31 cellular contexts compared by ENCODE assay signal in the genomic region with DNA sequence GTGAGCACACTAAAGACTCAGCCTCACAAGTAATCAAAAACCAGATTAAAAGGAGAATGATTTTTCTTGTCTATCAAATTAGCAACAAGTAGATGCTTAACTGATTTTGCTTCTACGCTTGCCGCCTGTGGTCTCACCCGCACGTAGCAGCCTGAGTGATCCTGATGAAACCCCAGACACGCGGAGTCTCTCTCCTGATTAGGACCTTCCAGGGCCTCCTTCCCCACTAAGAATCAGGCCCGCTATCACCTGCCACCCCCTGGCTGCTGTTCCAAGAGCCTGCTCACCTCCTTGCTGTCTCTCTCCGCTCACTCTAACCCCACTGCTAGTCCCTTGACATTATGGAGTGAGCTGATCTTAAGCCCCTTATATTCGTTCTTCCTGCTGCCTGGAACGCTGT.
"Had no signal": no experiment of that assay in that cellular context is flagged by ENCODE, and none has a peak within 500 bp of the region (broad histone marks: within the 10 kb centered on the region; RNA-seq: fewer than 3 reads in every experiment).

No MANE protein-coding gene starts in this region.

- H3K4me3 Mint-ChIP-seq: activated CD4-positive, alpha-beta memory T cell treated with anti-CD3 and anti-CD28 coated beads for 36 hours; mesothelial cell of epicardium; naive B cell; nephron progenitor cell; stimulated activated memory B cell treated with anti-CD40 and anti-IgM and Interleukin-4, amounts not matched to agents 10 μg/mL and 1 μg/mL and 100 μg/mL, for 72 hours; stimulated activated naive CD8-positive, alpha-beta T cell treated with anti-CD3 and anti-CD28 coated beads, Interleukin-15, amount 100 ng/mL, for 72 hours had no signal

- H3K27ac Mint-ChIP-seq: activated CD4-positive, alpha-beta memory T cell treated with anti-CD3 and anti-CD28 coated beads for 36 hours; mesothelial cell of epicardium; naive B cell; nephron progenitor cell; stimulated activated memory B cell treated with anti-CD40 and anti-IgM and Interleukin-4, amounts not matched to agents 10 μg/mL and 1 μg/mL and 100 μg/mL, for 72 hours had no signal

- DNase-seq: activated CD4-positive, alpha-beta memory T cell treated with anti-CD3 and anti-CD28 coated beads for 36 hours; activated CD4-positive, alpha-beta T cell treated with anti-CD3 and anti-CD28 coated beads for 48 hours; activated CD8-positive, alpha-beta memory T cell treated with anti-CD3 and anti-CD28 coated beads, Interleukin-2, amount 50 U/mL, for 4 hours; activated gamma-delta T cell treated with Interleukin-2 at 50 U/mL for 16 hours; activated naive CD4-positive, alpha-beta T cell treated with anti-CD3 and anti-CD28 coated beads, Interleukin-2, amount 50 U/mL, for 16 hours; activated T-cell treated with anti-CD3 and anti-CD28 coated beads, Interleukin-2, amount 50 U/mL, for 1 hour; amniotic stem cell; brain microvascular endothelial cell; cortex of kidney; foreskin keratinocyte; heart right ventricle; mammary epithelial cell; naive B cell; nephron progenitor cell; nucleus accumbens; pancreas; sigmoid colon; small intestine; stimulated activated CD4-positive, alpha-beta T cell treated with anti-CD3 and anti-CD28 coated beads, Interleukin-4, amount 100 ng/mL, for 4 hours; stimulated activated CD8-positive, alpha-beta memory T cell treated with anti-CD3 and anti-CD28 coated beads, Interleukin-4, amount 100 ng/mL, for 48 hours; stimulated activated naive CD8-positive, alpha-beta T cell treated with anti-CD3 and anti-CD28 coated beads, Interleukin-15, amount 100 ng/mL, for 72 hours; substantia nigra; T-helper 1 cell; T-helper 9 cell; upper lobe of left lung had no signal

- H3K27me3 ChIP-seq: brain microvascular endothelial cell, esophagus muscularis mucosa, foreskin keratinocyte, heart right ventricle, pancreas, sigmoid colon, upper lobe of left lung had no signal

- H3K27ac ChIP-seq: brain microvascular endothelial cell, esophagus muscularis mucosa, foreskin keratinocyte, pancreas, prostate gland, sigmoid colon, VCaP had no signal

- H3K4me3 ChIP-seq: esophagus muscularis mucosa, heart right ventricle, pancreas, prostate gland, sigmoid colon, upper lobe of left lung had no signal

- H3K4me1 ChIP-seq: pancreas, prostate gland, sigmoid colon had no signal

- H3K36me3 ChIP-seq: brain microvascular endothelial cell, esophagus muscularis mucosa, heart right ventricle, pancreas, prostate gland, sigmoid colon, upper lobe of left lung had no signal

- H3K36me3 Mint-ChIP-seq: activated CD4-positive, alpha-beta memory T cell treated with anti-CD3 and anti-CD28 coated beads for 36 hours; mesothelial cell of epicardium; naive B cell; stimulated activated memory B cell treated with anti-CD40 and anti-IgM and Interleukin-4, amounts not matched to agents 10 μg/mL and 1 μg/mL and 100 μg/mL, for 72 hours had no signal

- ATAC-seq: activated CD4-positive, CD25-positive, alpha-beta regulatory T cell treated with anti-CD3 and anti-CD28 coated beads, Interleukin-2, amount 50 U/mL, for 24 hours; foreskin keratinocyte; heart right ventricle; pancreas; stimulated activated memory B cell treated with anti-CD40 and anti-IgM and Interleukin-4, amounts not matched to agents 10 μg/mL and 1 μg/mL and 100 μg/mL, for 72 hours; stimulated activated naive CD8-positive, alpha-beta T cell treated with anti-CD3 and anti-CD28 coated beads, Interleukin-15, amount 100 ng/mL, for 72 hours had no signal

- H3K9me3 ChIP-seq: esophagus muscularis mucosa, pancreas, prostate gland had no signal
